In the genomic region with DNA sequence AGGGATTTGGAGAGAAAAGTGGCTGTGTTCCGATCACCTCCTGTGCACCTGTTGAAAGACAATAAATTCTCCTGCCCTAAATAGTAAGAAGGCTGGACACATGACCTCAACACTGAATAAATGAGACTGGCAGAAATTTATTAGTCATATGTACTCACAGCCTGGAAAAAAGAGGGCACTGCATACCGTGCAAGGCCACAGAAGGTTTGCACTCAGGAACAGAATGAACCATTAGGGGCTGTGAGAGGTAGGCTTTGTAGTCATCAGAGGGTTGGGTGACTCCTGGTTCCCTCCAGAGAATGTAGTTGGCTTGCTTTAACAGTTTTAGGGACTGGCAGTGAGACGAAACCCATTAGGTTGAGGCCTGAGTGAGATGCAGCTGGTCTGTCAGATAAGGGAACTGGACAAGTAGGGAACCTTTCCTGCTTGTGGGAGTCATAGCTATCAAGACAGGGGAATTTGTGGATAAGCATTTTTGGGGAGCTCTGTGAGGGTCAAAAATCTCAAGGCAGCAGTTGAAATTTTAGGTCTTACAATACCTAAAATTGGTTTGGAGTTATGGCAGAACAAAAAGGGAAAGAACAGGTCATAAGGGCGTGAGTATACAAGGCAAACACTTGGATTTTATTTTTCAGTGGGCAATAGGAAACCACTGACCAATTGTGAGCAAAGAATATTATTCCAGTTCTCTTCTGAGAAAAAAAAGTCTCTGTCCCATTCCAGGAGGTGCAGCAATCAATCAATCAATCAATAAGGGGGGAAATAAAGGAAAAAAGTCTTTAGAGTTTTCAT, we compare ENCODE assay signal across 19 cellular contexts.
A peak's percentile ranks its signal among the peaks of the same experiment; 100 is the strongest.
DNase-seq lines count a peak whose midpoint lies in the region; TF ChIP-seq lines count a peak whose summit lies in the region.
"Had no signal": no experiment of that assay in that cellular context is flagged by ENCODE, and none has a peak within 500 bp of the region (broad histone marks: within the 10 kb centered on the region; RNA-seq: fewer than 3 reads in every experiment).

No MANE protein-coding gene starts in this region.

- peak overlapping the region; percentile 42 for H3K27ac Mint-ChIP-seq in activated CD4-positive, alpha-beta T cell treated with anti-CD3 and anti-CD28 coated beads, Interleukin-2, amount 10 ng/mL, durations not matched to agents 7 days and 5 days
- H3K27ac Mint-ChIP-seq: neural progenitor cell had no signal

- TF ChIP-seq CTCF in SK-N-SH (IDR thresholded peaks at IDR 0.05) = no peak

- H3K4me1 ChIP-seq in SK-N-SH (ENCODE audit: control insufficient read depth in 1 of 2, insufficient read depth in 2 of 2, low read depth in 1 of 2, low read length in 1 of 2) (peaks cover 5 to 10% of the 10 kb centered on the region in 2 experiments; a peak in 3 of 4 replicates), skeletal muscle tissue (ENCODE audit: control insufficient read depth in 3 of 3, insufficient read depth in 3 of 3, low read length in 3 of 3) (peaks cover 8 to 28% (median 27%) of the 10 kb centered on the region in 3 donors), HAP-1 (no peaks in the 10 kb centered on the region)
- H3K4me1 ChIP-seq: body of pancreas, lower lobe of right lung had no signal

- 83% methylated on average over 4 of the region's 4 CpGs for WGBS in SK-N-SH (ENCODE audit: low lambda C conversion rate)

- TF ChIP-seq RAD21 in SK-N-SH (IDR thresholded peaks at IDR 0.05; ENCODE audit: low read length) = no peak

- peaks cover 26% of the 10 kb centered on the region for H3K4me1 Mint-ChIP-seq in activated CD4-positive, alpha-beta T cell treated with anti-CD3 and anti-CD28 coated beads, Interleukin-2, amount 10 ng/mL, durations not matched to agents 7 days and 5 days

- peak overlapping the region; percentile 42; the same call in 1 of the 2 replicates for H3K4me2 ChIP-seq in SK-N-SH
- H3K4me2 ChIP-seq: neural progenitor cell had no signal

- H4K20me1 ChIP-seq in SK-N-SH (ENCODE audit: insufficient read depth) = no peaks in the 10 kb centered on the region

- TF ChIP-seq POLR2A in erythroblast (IDR thresholded peaks at IDR 0.05; ENCODE audit: low read length) = peak; percentile 31

- no peaks in the 10 kb centered on the region for H3K9me2 ChIP-seq in SK-N-SH

- no peaks in the 10 kb centered on the region for H3K27me3 Mint-ChIP-seq in activated CD4-positive, alpha-beta T cell treated with anti-CD3 and anti-CD28 coated beads, Interleukin-2, amount 10 ng/mL, durations not matched to agents 7 days and 5 days

- H3K36me3 Mint-ChIP-seq in activated CD4-positive, alpha-beta T cell treated with anti-CD3 and anti-CD28 coated beads, Interleukin-2, amount 10 ng/mL, durations not matched to agents 7 days and 5 days (ENCODE audit: low read depth) = peaks cover 2% of the 10 kb centered on the region
- H3K36me3 Mint-ChIP-seq: neural progenitor cell had no signal

- no peak overlapping the region for H2AFZ ChIP-seq in SK-N-SH (ENCODE audit: low read depth)
- H2AFZ ChIP-seq: neural progenitor cell had no signal

- H3K9me3 Mint-ChIP-seq in activated CD4-positive, alpha-beta T cell treated with anti-CD3 and anti-CD28 coated beads, Interleukin-2, amount 10 ng/mL, durations not matched to agents 7 days and 5 days = peaks cover 3% of the 10 kb centered on the region

- no peak for DNase-seq in activated CD4-positive, alpha-beta T cell treated with anti-CD3 and anti-CD28 coated beads, Interleukin-2, amount 10 ng/mL, durations not matched to agents 7 days and 5 days
- no peak for DNase-seq in activated CD4-positive, alpha-beta T cell treated with anti-CD3 and anti-CD28 coated beads, Interleukin-2, amount 50 U/mL, for 48 hours
- no peak for DNase-seq in SK-N-SH
- peak; percentile 71 to 84 for DNase-seq in erythroblast (lab: John Stamatoyannopoulos, UW)
- no peak for DNase-seq in HAP-1 (ENCODE audit: low spot score in 2 of 2)
- DNase-seq in NOMO-1 (lab: John Stamatoyannopoulos, UW; ENCODE audit: unreplicated experiment in 2 of 2) = no peak
- DNase-seq in CD1c-positive myeloid dendritic cell (ENCODE audit: extremely low spot score) = no peak
- DNase-seq: activated CD4-positive, alpha-beta T cell treated with anti-CD3 and anti-CD28 coated beads for 1 hour; body of pancreas; effector memory CD4-positive, alpha-beta T cell; heart left ventricle; Karpas-422; lower lobe of right lung; NCI-H2081; NK-92 treated with Interleukin-12 subunit alpha and Interleukin-12 subunit beta, amount 100 ng/mL, for 24 hours; thyroid gland had no signal

- in situ Hi-C loops in HAP-1 (cut with MboI; ENCODE audit: low sequenced_read_pairs) = no loop called here

- H3K4me3 ChIP-seq in SK-N-SH (ENCODE audit: low read depth in 2 of 2, low read length in 1 of 2) = no peak overlapping the region
- peak overlapping the region in 1 of 3 donors; percentile 24 for H3K4me3 ChIP-seq in skeletal muscle tissue (ENCODE audit: low read length in 3 of 3)
- H3K4me3 ChIP-seq in HAP-1 = no peak overlapping the region
- H3K4me3 ChIP-seq: body of pancreas, heart left ventricle, lower lobe of right lung, neural progenitor cell, thyroid gland had no signal

- H3K36me3 ChIP-seq in SK-N-SH (replicated peaks in 1 of 2; ENCODE audit: control insufficient read depth in 1 of 2, insufficient read depth in 2 of 2, low read length in 1 of 2) = no peaks in the 10 kb centered on the region
- H3K36me3 ChIP-seq in skeletal muscle tissue (ENCODE audit: control insufficient read depth in 3 of 3, insufficient read depth in 3 of 3, low read length in 3 of 3) = no peaks in the 10 kb centered on the region
- H3K36me3 ChIP-seq in HAP-1 (replicated peaks) = no peaks in the 10 kb centered on the region
- H3K36me3 ChIP-seq: heart left ventricle, lower lobe of right lung, neural progenitor cell, thyroid gland had no signal

- no peak overlapping the region; the same call in 1 of the 2 replicates for H3K9ac ChIP-seq in SK-N-SH
- H3K9ac ChIP-seq in skeletal muscle tissue (ENCODE audit: low read depth in 1 of 3, low read length in 3 of 3) = peak overlapping the region in 1 of 3 donors; percentile 46
- H3K9ac ChIP-seq: neural progenitor cell had no signal

- peaks cover 20% of the 10 kb centered on the region for H3F3A ChIP-seq in SK-N-SH (replicated peaks; ENCODE audit: insufficient read depth)

- H3K79me2 ChIP-seq in SK-N-SH (ENCODE audit: insufficient read depth) = no peaks in the 10 kb centered on the region

- H3K27me3 ChIP-seq in SK-N-SH (ENCODE audit: insufficient read depth) (no peaks in the 10 kb centered on the region), skeletal muscle tissue (ENCODE audit: control insufficient read depth in 3 of 3, insufficient read depth in 3 of 3, low read length in 3 of 3) (no peaks in the 10 kb centered on the region), HAP-1 (ENCODE audit: low read depth) (no peaks in the 10 kb centered on the region)
- H3K27me3 ChIP-seq: neural progenitor cell, thyroid gland had no signal

- H3K27ac ChIP-seq in SK-N-SH (ENCODE audit: low read depth in 2 of 2, low read length in 1 of 2) (peak overlapping the region in 1 of 2 experiments; percentile 75; a peak in 2 of 4 replicates), skeletal muscle tissue (ENCODE audit: low read depth, low read length) (peak overlapping the region; percentile 88)
- H3K27ac ChIP-seq: body of pancreas, heart left ventricle, lower lobe of right lung, neural progenitor cell, thyroid gland had no signal

- CTCF ChIA-PET in activated CD4-positive, alpha-beta T cell treated with anti-CD3 and anti-CD28 coated beads, Interleukin-2, amount 10 ng/mL, durations not matched to agents 7 days and 5 days (lab: Charles Lee) = interaction anchor here (0.6 to 1.5 kb wide), 2 partner anchors 12 to 275 kb away, joined by 3 to 4 read pairs; a partner anchor contains a TSS
- CTCF ChIA-PET in SK-N-SH (lab: Yijun Ruan, JAX) = no interaction called here

- POLR2A ChIA-PET in activated CD4-positive, alpha-beta T cell treated with anti-CD3 and anti-CD28 coated beads, Interleukin-2, amount 10 ng/mL, durations not matched to agents 7 days and 5 days (lab: Charles Lee) = no interaction called here
- POLR2A ChIA-PET in SK-N-SH (lab: Yijun Ruan, JAX) = no interaction called here

- TF ChIP-seq EP300 in SK-N-SH (IDR thresholded peaks at IDR 0.05; ENCODE audit: borderline replicate concordance in 1 of 2, low read depth in 1 of 2, low read length in 1 of 2) = no peak

- H3K9me3 ChIP-seq in SK-N-SH = no peaks in the 10 kb centered on the region
- no peaks in the 10 kb centered on the region for H3K9me3 ChIP-seq in skeletal muscle tissue (ENCODE audit: control insufficient read depth in 3 of 3, low read length in 3 of 3)
- H3K9me3 ChIP-seq in HAP-1 = no peaks in the 10 kb centered on the region
- H3K9me3 ChIP-seq: body of pancreas, Caco-2, heart left ventricle, lower lobe of right lung, thyroid gland had no signal

- H3K4me3 Mint-ChIP-seq in activated CD4-positive, alpha-beta T cell treated with anti-CD3 and anti-CD28 coated beads, Interleukin-2, amount 10 ng/mL, durations not matched to agents 7 days and 5 days = no peak overlapping the region
- H3K4me3 Mint-ChIP-seq: neural progenitor cell had no signal

TF ChIP-seq in SK-N-SH, 30 proteins besides CTCF, POLR2A, EP300 and RAD21:
- no peak for TF ChIP-seq SMC3 (IDR thresholded peaks at IDR 0.05; ENCODE audit: low read depth, low read length)
- TF ChIP-seq, protein P1, sequence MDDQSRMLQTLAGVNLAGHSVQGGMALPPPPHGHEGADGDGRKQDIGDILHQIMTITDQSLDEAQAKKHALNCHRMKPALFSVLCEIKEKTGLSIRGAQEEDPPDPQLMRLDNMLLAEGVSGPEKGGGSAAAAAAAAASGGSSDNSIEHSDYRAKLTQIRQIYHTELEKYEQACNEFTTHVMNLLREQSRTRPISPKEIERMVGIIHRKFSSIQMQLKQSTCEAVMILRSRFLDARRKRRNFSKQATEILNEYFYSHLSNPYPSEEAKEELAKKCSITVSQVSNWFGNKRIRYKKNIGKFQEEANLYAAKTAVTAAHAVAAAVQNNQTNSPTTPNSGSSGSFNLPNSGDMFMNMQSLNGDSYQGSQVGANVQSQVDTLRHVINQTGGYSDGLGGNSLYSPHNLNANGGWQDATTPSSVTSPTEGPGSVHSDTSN (IDR thresholded peaks at IDR 0.05) = peak; percentile 29; the same call in 1 of the 2 replicates

Comparison
In these comparisons a context has a peak if more than half of its experiments do, and no peak if none do; other contexts are left out.
1. DNase-seq: peak in erythroblast (2 of 2); none in activated CD4-positive, alpha-beta T cell treated with anti-CD3 and anti-CD28 coated beads, Interleukin-2, amount 10 ng/mL, durations not matched to agents 7 days and 5 days (single experiment), activated CD4-positive, alpha-beta T cell treated with anti-CD3 and anti-CD28 coated beads, Interleukin-2, amount 50 U/mL, for 48 hours (0 of 2), SK-N-SH (single experiment), HAP-1 (0 of 2), NOMO-1 (0 of 2) and CD1c-positive myeloid dendritic cell (single experiment).